ENCODE assay signal across 32 cellular contexts in genomic region chr19:5923356-5923755, GRCh38. TPM values are rescaled to one million over a fixed set of nuclear protein-coding genes. Genes with fewer than 3 reads are reported as not detected.
"Had no signal": no experiment of that assay in that cellular context is flagged by ENCODE, and none has a peak within 500 bp of the region (broad histone marks: within the 10 kb centered on the region; RNA-seq: fewer than 3 reads in every experiment).

No MANE protein-coding gene starts in this region.

- H3K4me3 ChIP-seq: colonic mucosa, esophagus muscularis mucosa, lower lobe of right lung, right atrium auricular region, sigmoid colon, testis, tibial artery had no signal

- ATAC-seq: foreskin keratinocyte; left ventricle myocardium superior; lower lobe of right lung; naive thymus-derived CD8-positive, alpha-beta T cell; stimulated activated effector memory CD8-positive, alpha-beta T cell treated with anti-CD3 and anti-CD28 coated beads, Interleukin-12 subunit alpha, Interleukin-12 subunit beta, amount 100 ng/mL, for 72 hours had no signal

- H3K27me3 ChIP-seq: colonic mucosa, esophagus muscularis mucosa, foreskin keratinocyte, neutrophil, right atrium auricular region, sigmoid colon, testis, tibial artery had no signal

- H3K9me3 ChIP-seq: colonic mucosa, lower lobe of right lung, neutrophil, right atrium auricular region, sigmoid colon, testis, tibial artery had no signal

- H3K27ac ChIP-seq: colonic mucosa, epithelial cell of prostate, esophagus muscularis mucosa, foreskin keratinocyte, lower lobe of right lung, neutrophil, parathyroid adenoma, right atrium auricular region, sigmoid colon, testis, tibial artery had no signal

- H3K9me3 Mint-ChIP-seq: dendritic cell treated with granulocyte-macrophage colony-stimulating factor and Interleukin-4, amounts not matched to agents 40 ng/mL and 50 ng/mL, for 4 days; endodermal cell; naive thymus-derived CD8-positive, alpha-beta T cell; stimulated activated effector memory CD8-positive, alpha-beta T cell treated with anti-CD3 and anti-CD28 coated beads, Interleukin-12 subunit alpha, Interleukin-12 subunit beta, amount 100 ng/mL, for 72 hours; type B pancreatic cell had no signal

- H3K79me2 ChIP-seq: parathyroid adenoma had no signal

- H2AFZ ChIP-seq: parathyroid adenoma had no signal

- DNase-seq: colonic mucosa; effector CD8-positive, alpha-beta T cell; endodermal cell; foreskin keratinocyte; left ventricle myocardium superior; lower lobe of right lung; naive thymus-derived CD8-positive, alpha-beta T cell; sigmoid colon; stimulated activated CD4-positive, alpha-beta T cell treated with anti-CD3 and anti-CD28 coated beads, Interleukin-2, amount 100 ng/mL, for 24 hours; stimulated activated CD4-positive, alpha-beta T cell treated with anti-CD3 and anti-CD28 coated beads, Interleukin-4, amount 100 ng/mL, for 24 hours; stimulated activated naive CD4-positive, alpha-beta T cell treated with Interleukin-2 at 50 U/mL for 16 hours; substantia nigra; testis; tibial artery had no signal

- H3K27me3 Mint-ChIP-seq: dendritic cell treated with granulocyte-macrophage colony-stimulating factor and Interleukin-4, amounts not matched to agents 40 ng/mL and 50 ng/mL, for 4 days; naive thymus-derived CD8-positive, alpha-beta T cell; progenitor cell of endocrine pancreas; type B pancreatic cell had no signal

- H3K4me1 Mint-ChIP-seq: endodermal cell; stimulated activated effector memory CD8-positive, alpha-beta T cell treated with anti-CD3 and anti-CD28 coated beads, Interleukin-12 subunit alpha, Interleukin-12 subunit beta, amount 100 ng/mL, for 72 hours had no signal

- H3K27ac Mint-ChIP-seq: dendritic cell treated with granulocyte-macrophage colony-stimulating factor and Interleukin-4, amounts not matched to agents 40 ng/mL and 50 ng/mL, for 4 days; endodermal cell; progenitor cell of endocrine pancreas; type B pancreatic cell had no signal

- H3K4me1 ChIP-seq: colonic mucosa, foreskin keratinocyte, parathyroid adenoma had no signal

- H3K9ac ChIP-seq: parathyroid adenoma had no signal

- FAIRE-seq: keratinocyte had no signal

- H3K4me3 Mint-ChIP-seq: dendritic cell treated with granulocyte-macrophage colony-stimulating factor and Interleukin-4, amounts not matched to agents 40 ng/mL and 50 ng/mL, for 4 days; endodermal cell; naive thymus-derived CD8-positive, alpha-beta T cell; stimulated activated effector memory CD8-positive, alpha-beta T cell treated with anti-CD3 and anti-CD28 coated beads, Interleukin-12 subunit alpha, Interleukin-12 subunit beta, amount 100 ng/mL, for 72 hours; type B pancreatic cell had no signal

RNA-seq across cellular contexts. Expression of gene FUT5, which starts 53.0 kb away (rescaled TPM):
- total RNA-seq: chondrocyte, esophagus muscularis mucosa, fibroblast of lung, foreskin keratinocyte, left ventricle myocardium superior, lower lobe of right lung, mesenteric fat pad, myocyte, omental fat pad, progenitor cell of endocrine pancreas, right atrium auricular region, sigmoid colon, skeletal muscle tissue, urinary bladder had no signal
- polyA plus RNA-seq: fibroblast of lung, foreskin keratinocyte, keratinocyte, neural cell, sigmoid colon, urinary bladder had no signal
